1 cellular context compared by ENCODE assay signal in genomic region chr11:587546-587945, GRCh38.
TF ChIP-seq lines count a peak whose summit lies in the region.

No MANE protein-coding gene starts in this region.

TF ChIP-seq in K562, 482 proteins besides CTCF, POLR2A, EP300 and RAD21:
- TF ChIP-seq HIVEP1 (CRISPR knock-in tag; IDR thresholded peaks at IDR 0.05), result no peak
- no peak for TF ChIP-seq PTTG1 (tag; IDR thresholded peaks at IDR 0.05; ENCODE audit: low read depth)
- no peak for TF ChIP-seq ILF3 (IDR thresholded peaks at IDR 0.05; ENCODE audit: borderline replicate concordance)
- no peak for TF ChIP-seq ZNF407 (IDR thresholded peaks at IDR 0.05; ENCODE audit: low read depth)
- TF ChIP-seq ZBTB8A (IDR thresholded peaks at IDR 0.05; ENCODE audit: partially characterized antibody), result no peak
- no peak for TF ChIP-seq ARID1B (IDR thresholded peaks at IDR 0.05)
- no peak for TF ChIP-seq CTBP1 (IDR thresholded peaks at IDR 0.05; ENCODE audit: borderline replicate concordance)
- no peak for TF ChIP-seq TEAD4 (IDR thresholded peaks at IDR 0.05; ENCODE audit: low read length)
- TF ChIP-seq TEAD4 (CRISPR knock-in tag; IDR thresholded peaks at IDR 0.05; ENCODE audit: borderline replicate concordance), result no peak
- TF ChIP-seq MTA2 (IDR thresholded peaks at IDR 0.05; ENCODE audit: low read depth), result no peak
